Comparison of ENCODE assay signal across 18 cellular contexts in the genomic region with DNA sequence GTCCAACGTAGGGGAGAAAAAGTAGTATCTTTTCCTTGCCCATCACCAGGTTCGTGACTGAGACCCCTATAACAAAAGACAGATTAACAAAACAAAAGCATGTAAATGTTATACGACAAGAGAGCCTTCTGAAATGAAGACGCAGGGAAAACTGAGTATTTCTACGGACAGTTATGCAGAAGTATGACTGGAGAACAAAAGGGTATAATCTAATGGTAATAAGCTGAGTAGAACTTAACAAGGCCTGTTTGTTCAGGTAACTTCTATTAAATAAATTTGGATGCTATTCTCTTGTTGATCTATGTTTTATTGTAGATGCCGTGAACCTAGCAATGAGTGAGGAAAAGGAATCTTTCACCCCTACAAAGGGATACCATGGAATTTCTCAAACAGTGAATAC. TPM values are rescaled to one million over a fixed set of nuclear protein-coding genes. Genes with fewer than 3 reads are reported as not detected.
DNase-seq lines count a peak whose midpoint lies in the region; ATAC-seq, FAIRE-seq and TF ChIP-seq lines count a peak whose summit lies in the region.
"Had no signal": no experiment of that assay in that cellular context is flagged by ENCODE, and none has a peak within 500 bp of the region (broad histone marks: within the 10 kb centered on the region; RNA-seq: fewer than 3 reads in every experiment).

No MANE protein-coding gene starts in this region.

- H3K9ac ChIP-seq in iPS-18a (ENCODE audit: low read length) (no peak overlapping the region), kidney (ENCODE audit: low read length in 2 of 2) (no peak overlapping the region)

- no peaks in the 10 kb centered on the region for H3K27me3 Mint-ChIP-seq in WTC11 (ENCODE audit: low read depth)

- TF ChIP-seq CTCF in WTC11 (IDR thresholded peaks at IDR 0.05) (no peak), kidney (IDR thresholded peaks at IDR 0.05; ENCODE audit: borderline replicate concordance, extremely low read depth, insufficient read depth) (no peak)

- H3K36me3 ChIP-seq in HAP-1 (replicated peaks) (no peaks in the 10 kb centered on the region), iPS-18a (ENCODE audit: control insufficient read depth, low read depth, low read length) (no peaks in the 10 kb centered on the region), kidney (ENCODE audit: control insufficient read depth in 1 of 2, insufficient read depth in 2 of 2, low read length in 2 of 2) (no peaks in the 10 kb centered on the region)
- H3K36me3 ChIP-seq: BE2C had no signal

- in situ Hi-C loops in HAP-1 (cut with MboI; ENCODE audit: low sequenced_read_pairs): loop anchor here (10.0 kb wide), 1 partner anchor 388 kb away; no protein-coding TSS in a partner anchor

- H3K9me3 Mint-ChIP-seq in WTC11: no peaks in the 10 kb centered on the region
- H3K9me3 Mint-ChIP-seq: CD8-positive, alpha-beta T cell had no signal

- peaks cover 65% of the 10 kb centered on the region for H3K4me1 Mint-ChIP-seq in WTC11

- H3K4me1 ChIP-seq in HAP-1 (peaks cover 40% of the 10 kb centered on the region), iPS-18a (ENCODE audit: control insufficient read depth, low read depth, low read length) (peaks cover 36% of the 10 kb centered on the region), kidney (ENCODE audit: control insufficient read depth in 1 of 2, insufficient read depth in 1 of 2, low read depth in 1 of 2, low read length in 2 of 2) (peaks cover 0 to 4% of the 10 kb centered on the region in 2 donors)
- H3K4me1 ChIP-seq: BE2C had no signal

- DNase-seq in HAP-1 (ENCODE audit: low spot score in 2 of 2) (peak; percentile 31 to 96), WTC11 (ENCODE audit: low spot score) (no peak), kidney (no peak), NCI-H748 (lab: John Stamatoyannopoulos, UW; ENCODE audit: unreplicated experiment) (no peak)
- DNase-seq: BE2C; CD8-positive, alpha-beta T cell; COR-L47; DND-41; GF-D8; GOT3; KG1 had no signal

- no peaks in the 10 kb centered on the region for H3K27me3 ChIP-seq in HAP-1 (ENCODE audit: low read depth)
- H3K27me3 ChIP-seq in iPS-18a (ENCODE audit: control insufficient read depth, insufficient read depth, low read length): no peaks in the 10 kb centered on the region

- POLR2A ChIA-PET in WTC11 (lab: Charles Lee): no interaction called here

- peak; percentile 25; the same call in 1 of the 2 replicates for ATAC-seq in WTC11
- no peak for ATAC-seq in GM18511 (IDR thresholded peaks at IDR 0.05; ENCODE audit: unreplicated experiment)
- ATAC-seq: CD8-positive, alpha-beta T cell; HCT116 had no signal

- intact Hi-C loops in kidney (cut with DNase I): no loop called here

- H3K9me3 ChIP-seq in HAP-1 (no peaks in the 10 kb centered on the region), iPS-18a (ENCODE audit: control insufficient read depth, low read depth, low read length) (no peaks in the 10 kb centered on the region), kidney (ENCODE audit: control insufficient read depth in 1 of 2, low read length in 2 of 2) (no peaks in the 10 kb centered on the region)
- H3K9me3 ChIP-seq: A549, BE2C had no signal

- peak overlapping the region; percentile 0; the same call in 1 of the 2 replicates for H3K4me3 Mint-ChIP-seq in WTC11
- H3K4me3 Mint-ChIP-seq: CD8-positive, alpha-beta T cell; IgD-negative memory B cell had no signal

- H3K4me3 ChIP-seq in HAP-1 (no peak overlapping the region), iPS-18a (ENCODE audit: low read length) (peak overlapping the region; percentile 2), kidney (ENCODE audit: low read length in 2 of 2) (no peak overlapping the region)
- H3K4me3 ChIP-seq: A549 had no signal

- no peak for FAIRE-seq in kidney (lab: Jason Lieb, UNC)
- FAIRE-seq: A549, D721Med had no signal

- CTCF ChIA-PET in WTC11 (lab: Charles Lee): interaction anchor here (1.6 kb wide), 1 partner anchor 123 kb away, joined by 4 read pairs; no protein-coding TSS in a partner anchor

- no peak overlapping the region for H3K27ac ChIP-seq in iPS-18a (ENCODE audit: low read length)
- H3K27ac ChIP-seq in kidney (ENCODE audit: low read depth in 2 of 2, low read length in 2 of 2): no peak overlapping the region

- H3K36me3 Mint-ChIP-seq in WTC11: no peaks in the 10 kb centered on the region
- H3K36me3 Mint-ChIP-seq: CD8-positive, alpha-beta T cell; IgD-negative memory B cell had no signal

- peak overlapping the region; percentile 70 for H3K27ac Mint-ChIP-seq in WTC11
- H3K27ac Mint-ChIP-seq: CD8-positive, alpha-beta T cell; IgD-negative memory B cell had no signal

TF ChIP-seq in WTC11, 78 proteins besides CTCF, POLR2A, EP300 and RAD21:
- TF ChIP-seq, protein P1, sequence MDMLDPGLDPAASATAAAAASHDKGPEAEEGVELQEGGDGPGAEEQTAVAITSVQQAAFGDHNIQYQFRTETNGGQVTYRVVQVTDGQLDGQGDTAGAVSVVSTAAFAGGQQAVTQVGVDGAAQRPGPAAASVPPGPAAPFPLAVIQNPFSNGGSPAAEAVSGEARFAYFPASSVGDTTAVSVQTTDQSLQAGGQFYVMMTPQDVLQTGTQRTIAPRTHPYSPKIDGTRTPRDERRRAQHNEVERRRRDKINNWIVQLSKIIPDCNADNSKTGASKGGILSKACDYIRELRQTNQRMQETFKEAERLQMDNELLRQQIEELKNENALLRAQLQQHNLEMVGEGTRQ (CRISPR knock-in tag; IDR thresholded peaks at IDR 0.05): no peak
- TF ChIP-seq NR1H2 (CRISPR knock-in tag; IDR thresholded peaks at IDR 0.05) (no peak), SP1 (CRISPR knock-in tag; conservative IDR thresholded peaks at IDR 0.05) (no peak), FOXK1 (CRISPR knock-in tag; IDR thresholded peaks at IDR 0.05) (no peak), ZNF121 (CRISPR knock-in tag; IDR thresholded peaks at IDR 0.05) (no peak), IRF2 (CRISPR knock-in tag; IDR thresholded peaks at IDR 0.05; ENCODE audit: borderline replicate concordance, low read depth) (no peak), ATF1 (CRISPR knock-in tag; IDR thresholded peaks at IDR 0.05) (no peak), KAT7 (CRISPR knock-in tag; IDR thresholded peaks at IDR 0.05; ENCODE audit: borderline replicate concordance) (no peak), NFYB (CRISPR knock-in tag; conservative IDR thresholded peaks at IDR 0.05; ENCODE audit: low read depth) (no peak), MYBL2 (CRISPR knock-in tag; IDR thresholded peaks at IDR 0.05) (no peak)
- TF ChIP-seq, protein P2, sequence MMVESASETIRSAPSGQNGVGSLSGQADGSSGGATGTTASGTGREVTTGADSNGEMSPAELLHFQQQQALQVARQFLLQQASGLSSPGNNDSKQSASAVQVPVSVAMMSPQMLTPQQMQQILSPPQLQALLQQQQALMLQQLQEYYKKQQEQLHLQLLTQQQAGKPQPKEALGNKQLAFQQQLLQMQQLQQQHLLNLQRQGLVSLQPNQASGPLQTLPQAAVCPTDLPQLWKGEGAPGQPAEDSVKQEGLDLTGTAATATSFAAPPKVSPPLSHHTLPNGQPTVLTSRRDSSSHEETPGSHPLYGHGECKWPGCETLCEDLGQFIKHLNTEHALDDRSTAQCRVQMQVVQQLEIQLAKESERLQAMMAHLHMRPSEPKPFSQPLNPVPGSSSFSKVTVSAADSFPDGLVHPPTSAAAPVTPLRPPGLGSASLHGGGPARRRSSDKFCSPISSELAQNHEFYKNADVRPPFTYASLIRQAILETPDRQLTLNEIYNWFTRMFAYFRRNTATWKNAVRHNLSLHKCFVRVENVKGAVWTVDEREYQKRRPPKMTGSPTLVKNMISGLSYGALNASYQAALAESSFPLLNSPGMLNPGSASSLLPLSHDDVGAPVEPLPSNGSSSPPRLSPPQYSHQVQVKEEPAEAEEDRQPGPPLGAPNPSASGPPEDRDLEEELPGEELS (CRISPR knock-in tag; IDR thresholded peaks at IDR 0.05): no peak
TF ChIP-seq in WTC11: peak in this region for 0.

RNA-seq across cellular contexts. Expression of a gene that starts 3.0 kb away (rescaled TPM):
- total RNA-seq in WTC11 (2021) (0.09 to 0.92 TPM (median 0.48 TPM) in 3 replicates), kidney (20.0 TPM)
- polyA plus RNA-seq in kidney (ENCODE audit: insufficient read depth, low read depth, low replicate concordance): 0.43 TPM
- polyA plus RNA-seq: A549, AG04450 had no signal

RNA-seq across cellular contexts. Expression of a gene that starts 34.2 kb away (rescaled TPM):
- not detected in 3 replicates for total RNA-seq in WTC11 (2021)
- 6.3 TPM for total RNA-seq in kidney
- 5.3 TPM for polyA plus RNA-seq in kidney (ENCODE audit: insufficient read depth, low read depth, low replicate concordance)
- total RNA-seq: CD8-positive, alpha-beta T cell had no signal
- polyA plus RNA-seq: AG04450, IgD-negative memory B cell had no signal

RNA-seq across cellular contexts. Expression of a gene that starts 39.0 kb away (rescaled TPM):
- total RNA-seq in WTC11 (2021) (0.09 to 0.21 TPM in 2 of 3 replicates, not detected in the other), kidney (6.7 TPM)
- 11.5 TPM for polyA plus RNA-seq in kidney (ENCODE audit: insufficient read depth, low read depth, low replicate concordance)
- total RNA-seq: CD8-positive, alpha-beta T cell had no signal
- polyA plus RNA-seq: IgD-negative memory B cell had no signal

RNA-seq across cellular contexts. Expression of a gene that starts 45.9 kb away (rescaled TPM):
- not detected in 3 replicates for total RNA-seq in WTC11 (2021)
- 25.7 TPM for total RNA-seq in kidney
- polyA plus RNA-seq in kidney (ENCODE audit: insufficient read depth, low read depth, low replicate concordance): 292 TPM
- total RNA-seq: CD8-positive, alpha-beta T cell had no signal
- polyA plus RNA-seq: IgD-negative memory B cell had no signal

Comparison
In these comparisons a context has a peak if more than half of its experiments do, and no peak if none do; other contexts are left out.
1. DNase-seq: peak in HAP-1 (2 of 2); none in WTC11 (single experiment), kidney (single experiment) and NCI-H748 (single experiment).
2. RNA of a gene that starts 3.0 kb away (total RNA-seq): 20.0 TPM in kidney (single experiment); 0.09 to 0.92 TPM in WTC11; every median in the first group is over 10 times any median in the second.